In the genomic region with DNA sequence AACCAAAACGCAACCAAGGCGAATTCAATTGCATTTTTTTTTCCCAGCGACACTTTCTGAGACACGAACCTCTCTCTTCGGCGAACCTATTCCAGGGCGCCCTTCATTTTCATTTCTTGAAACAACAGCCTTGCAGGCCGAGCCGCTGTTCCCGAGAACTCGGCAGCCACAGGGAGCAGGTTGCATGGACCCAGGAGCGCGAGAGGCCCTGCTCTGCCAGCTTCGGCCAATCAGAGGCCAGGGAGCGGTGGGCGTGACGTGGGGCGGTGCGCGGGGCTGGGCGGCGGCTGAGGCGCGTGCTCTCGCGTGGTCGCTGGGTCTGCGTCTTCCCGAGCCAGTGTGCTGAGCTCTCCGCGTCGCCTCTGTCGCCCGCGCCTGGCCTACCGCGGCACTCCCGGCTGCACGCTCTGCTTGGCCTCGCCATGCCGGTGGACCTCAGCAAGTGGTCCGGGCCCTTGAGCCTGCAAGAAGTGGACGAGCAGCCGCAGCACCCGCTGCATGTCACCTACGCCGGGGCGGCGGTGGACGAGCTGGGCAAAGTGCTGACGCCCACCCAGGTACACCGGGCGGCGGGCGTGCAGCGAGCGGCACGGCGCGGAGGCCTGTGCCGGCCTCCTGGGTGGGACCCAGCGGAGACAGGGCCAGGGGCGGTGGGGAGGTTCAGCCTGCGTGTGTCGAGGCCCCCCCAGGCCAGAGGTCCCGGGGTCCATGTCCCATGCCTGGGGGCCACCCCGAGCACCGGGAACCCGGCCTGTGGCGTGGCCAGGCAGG, we compare ENCODE assay signal across 8 cellular contexts.
A peak's percentile ranks its signal among the peaks of the same experiment; 100 is the strongest.
DNase-seq lines count a peak whose midpoint lies in the region; ATAC-seq and TF ChIP-seq lines count a peak whose summit lies in the region.

A gene (plus strand): TSS at position 337 of the 771 bp plus-strand sequence. CDS start 86 bp downstream, at position 423.

- peak; percentile 99 for DNase-seq in Ammon's horn (ENCODE audit: low spot score)
- DNase-seq in NCI-H524 (lab: John Stamatoyannopoulos, UW): peak; percentile 65 to 85
- DNase-seq in activated CD4-positive, alpha-beta T cell treated with anti-CD3 and anti-CD28 coated beads for 4 hours: peak; percentile 86 to 93
- DNase-seq in choroid plexus epithelial cell (ENCODE audit: low read depth): peak; percentile 92
- peak; percentile 93 for DNase-seq in kidney tubule cell (ENCODE audit: low spot score)
- DNase-seq in stimulated activated CD4-positive, alpha-beta T cell treated with anti-CD3 and anti-CD28 coated beads, Interleukin-1b, Interleukin-23, amount 100 ng/mL, for 1 hour (ENCODE audit: low read depth in 2 of 2): peak; percentile 65 to 91

- H3K4me3 ChIP-seq in choroid plexus epithelial cell (ENCODE audit: low read depth, low read length): peak within 1 kb of the TSS; percentile 95

- peak; percentile 98 for ATAC-seq in GM19043 (IDR thresholded peaks at IDR 0.05; ENCODE audit: low read depth, unreplicated experiment)
- peak; percentile 97 for ATAC-seq in HG03354 (IDR thresholded peaks at IDR 0.05; ENCODE audit: poor library complexity, severe bottlenecking, unreplicated experiment)

- no peak for TF ChIP-seq CTCF in choroid plexus epithelial cell (conservative IDR thresholded peaks at IDR 0.05; ENCODE audit: low read depth, low read length)

Comparison
In these comparisons a context has a peak if more than half of its experiments do, and no peak if none do; other contexts are left out.
1. Peak in every context shown above with its lines: DNase-seq, ATAC-seq and H3K4me3 ChIP-seq.